8 cellular contexts compared by ENCODE assay signal in genomic region chr11:62602141-62603071, GRCh38. TPM values are rescaled to one million over a fixed set of nuclear protein-coding genes. Genes with fewer than 3 reads are reported as not detected.
A peak's percentile ranks its signal among the peaks of the same experiment; 100 is the strongest.
DNase-seq lines count a peak whose midpoint lies in the region; ATAC-seq and TF ChIP-seq lines count a peak whose summit lies in the region.

No MANE protein-coding gene starts in this region.

- TF ChIP-seq CTCF in A673 (conservative IDR thresholded peaks at IDR 0.05; ENCODE audit: low read depth, low read length) (no peak), GM12875 (IDR thresholded peaks at IDR 0.05; ENCODE audit: borderline replicate concordance, insufficient read depth, low read depth, low read length) (no peak), ovary (IDR thresholded peaks at IDR 0.05) (no peak)

- ATAC-seq in left cardiac atrium, result peak; percentile 53 to 69

- H3K9me3 ChIP-seq in A673 (ENCODE audit: low read depth, low read length, poor library complexity, severe bottlenecking) (no peaks in the 10 kb centered on the region), ovary (no peaks in the 10 kb centered on the region)

- WGBS in ovary, 3 donors, result 0 to 5% (median 4%) methylated on average over 42 to 96 of the region's 96 CpGs

- H3K36me3 ChIP-seq in A673 (ENCODE audit: insufficient read depth, low read length, poor library complexity, severe bottlenecking) (peaks cover 22% of the 10 kb centered on the region), ovary (no peaks in the 10 kb centered on the region)

- DNase-seq in A673 (ENCODE audit: low spot score) (peak; percentile 81), NCI-H510A (lab: John Stamatoyannopoulos, UW) (peak; percentile 52), left cardiac atrium (peak; percentile 67), ovary (peak; percentile 69 to 87 (median 79)), SKM-1 treated with dmso at 0.1 percent for 144 hours (lab: John Stamatoyannopoulos, UW; ENCODE audit: unreplicated experiment) (no peak), A172 (ENCODE audit: low spot score) (no peak)

- H3K27ac ChIP-seq in A673 (ENCODE audit: low read depth, low read length, poor library complexity, severe bottlenecking) (peak overlapping the region; percentile 97), angular gyrus (ENCODE audit: low read depth, low read length) (peak overlapping the region; percentile 69), ovary (peak overlapping the region; percentile 42 to 95)

- no peaks in the 10 kb centered on the region for H3K27me3 ChIP-seq in A673 (replicated peaks; ENCODE audit: insufficient read depth, low read depth, low read length, poor library complexity)
- no peaks in the 10 kb centered on the region for H3K27me3 ChIP-seq in ovary

- POLR2A ChIA-PET in A673 (lab: Charles Lee; ENCODE audit: low non-redundant PET), result interaction anchor here (0.5 to 1.0 kb wide), 3 partner anchors 11 to 67 kb away, joined by 3 to 8 read pairs (median 3); partner anchors contain the start of gene TUT1

- H3K4me3 ChIP-seq in A673 (ENCODE audit: low read depth, low read length, poor library complexity, severe bottlenecking), result peak overlapping the region; percentile 95
- peak overlapping the region; percentile 22 for H3K4me3 ChIP-seq in GM12875 (ENCODE audit: low read depth, low read length)
- H3K4me3 ChIP-seq in ovary, result peak overlapping the region; percentile 81

- peaks cover 22% of the 10 kb centered on the region for H3K4me1 ChIP-seq in A673 (ENCODE audit: insufficient read depth, low read length, poor library complexity, severe bottlenecking)
- peaks cover 9% of the 10 kb centered on the region for H3K4me1 ChIP-seq in ovary (ENCODE audit: insufficient read depth)

- no TSS peak for BruUV-seq in A673 (replicated peaks; lab: Mats Ljungman, UMichigan)

- TF ChIP-seq EP300 in ovary (IDR thresholded peaks at IDR 0.05), result no peak

- CTCF ChIA-PET in A673 (lab: Charles Lee), result interaction anchor here (1.1 kb wide), 1 partner anchor 11 kb away, joined by 5 read pairs; the partner anchor contains the start of gene TUT1

- no peak for TF ChIP-seq POLR2A in ovary (IDR thresholded peaks at IDR 0.05)

- intact Hi-C loops in A673 (cut with micrococcal nuclease; ENCODE audit: unreplicated experiment), result no loop called here
- intact Hi-C loops in left cardiac atrium (cut with DNase I), result loop anchor here in 1 of 2 donors (10.0 kb wide), 1 partner anchor 252 kb away; no protein-coding TSS in a partner anchor
- intact Hi-C loops in ovary (cut with DNase I), result no loop called here

RNA-seq across cellular contexts. Expression of gene MTA2, which starts 0.7 kb away (rescaled TPM):
- total RNA-seq in A673 (2021) (241 and 243 TPM in 2 replicates), left cardiac atrium (10 to 100 TPM; 38.1 to 60.6 TPM), ovary (100 to 1,000 TPM in 3 of 7 donors, 10 to 100 TPM in 4; 41.5 to 130 (median 89.8) TPM)
- 10 to 100 TPM; 54.2 to 90.4 TPM for polyA plus RNA-seq in ovary
- total RNA-seq in A172 (2014; rRNA removed; shearing (Covaris generic)), result 114 and 139 TPM in 2 replicates

RNA-seq across cellular contexts. Expression of gene EML3, which starts 10.2 kb away (rescaled TPM):
- total RNA-seq in A673 (2021) (21.3 and 30.4 TPM in 2 replicates), left cardiac atrium (10 to 100 TPM; 29.1 to 46.8 TPM), ovary (100 to 1,000 TPM in 3 of 7 donors, 10 to 100 TPM in 4; 38.1 to 138 (median 96.0) TPM)
- polyA plus RNA-seq in ovary, result 10 to 100 TPM; 29.9 to 59.1 TPM
- 16.0 and 19.5 TPM in 2 replicates for total RNA-seq in A172 (2014; rRNA removed; shearing (Covaris generic))

RNA-seq across cellular contexts. Expression of gene ROM1, which starts 10.7 kb away (rescaled TPM):
- 1.1 and 1.3 TPM in 2 replicates for total RNA-seq in A673 (2021)
- total RNA-seq in left cardiac atrium, result 1 to 10 TPM; 3.7 to 3.8 TPM
- 10 to 100 TPM in 4 of 7 donors, 1 to 10 TPM in 3; 9.2 to 22.4 (median 10.8) TPM for total RNA-seq in ovary
- 10 to 100 TPM; 10.4 to 15.9 TPM for polyA plus RNA-seq in ovary
- total RNA-seq in A172 (2014; rRNA removed; shearing (Covaris generic)), result 3.4 and 6.4 TPM in 2 replicates

RNA-seq across cellular contexts. Expression of gene TUT1, which starts 11.1 kb away (rescaled TPM):
- total RNA-seq in A673 (2021) (27.3 and 27.6 TPM in 2 replicates), left cardiac atrium (10 to 100 TPM in 1 of 2 donors, 1 to 10 TPM in 1; 9.6 to 11.5 TPM), ovary (10 to 100 TPM in 5 of 7 donors, 1 to 10 TPM in 2; 6.9 to 27.3 (median 21.1) TPM)
- polyA plus RNA-seq in ovary, result 10 to 100 TPM in 1 of 2 donors, 1 to 10 TPM in 1; 5.9 to 18.3 TPM
- 7.9 and 9.6 TPM in 2 replicates for total RNA-seq in A172 (2014; rRNA removed; shearing (Covaris generic))

RNA-seq across cellular contexts. Expression of gene B3GAT3, which starts 19.4 kb away (rescaled TPM):
- total RNA-seq in A673 (2021) (64.7 and 68.2 TPM in 2 replicates), left cardiac atrium (10 to 100 TPM; 20.5 to 22.4 TPM), ovary (10 to 100 TPM; 16.6 to 56.6 (median 33.9) TPM)
- polyA plus RNA-seq in ovary, result 10 to 100 TPM in 1 of 2 donors, 1 to 10 TPM in 1; 1.3 to 29.2 TPM
- 58.9 and 67.7 TPM in 2 replicates for total RNA-seq in A172 (2014; rRNA removed; shearing (Covaris generic))

Comparison
In these comparisons a context has a peak if more than half of its experiments do, and no peak if none do; other contexts are left out.
1. DNase-seq: peak in A673 (single experiment), NCI-H510A (single experiment), left cardiac atrium (single experiment) and ovary (5 of 5); none in SKM-1 treated with dmso at 0.1 percent for 144 hours (single experiment) and A172 (single experiment).
2. H3K4me3 ChIP-seq: peak in every context shown above with its lines; median percentile 95 in A673; 81 in ovary; 22 in GM12875.
3. Peak in every context shown above with its lines, with median percentiles within 50 percentile points of each other: H3K27ac ChIP-seq.